ENCODE assay signal across 16 cellular contexts in genomic region chr12:116087962-116088361, GRCh38.
DNase-seq lines count a peak whose midpoint lies in the region; ATAC-seq, FAIRE-seq and TF ChIP-seq lines count a peak whose summit lies in the region.
"Had no signal": no experiment of that assay in that cellular context is flagged by ENCODE, and none has a peak within 500 bp of the region (broad histone marks: within the 10 kb centered on the region; RNA-seq: fewer than 3 reads in every experiment).

No MANE protein-coding gene starts in this region.

- peak overlapping the region; percentile 44 for H3K4me3 Mint-ChIP-seq in activated CD8-positive, alpha-beta memory T cell treated with anti-CD3 and anti-CD28 coated beads, Interleukin-2, amount 10 ng/mL, durations not matched to agents 7 days and 5 days
- H3K4me3 Mint-ChIP-seq in stimulated activated naive B cell treated with anti-CD40 and anti-IgM and Interleukin-4, amounts not matched to agents 10 μg/mL and 1 μg/mL and 100 μg/mL, for 72 hours: no peak overlapping the region
- H3K4me3 Mint-ChIP-seq: activated naive CD4-positive, alpha-beta T cell treated with anti-CD3 and anti-CD28 coated beads, Interleukin-2, amount 10 ng/mL, durations not matched to agents 7 days and 5 days had no signal

- no peak for TF ChIP-seq CTCF in GM12878 (IDR thresholded peaks at IDR 0.05 in 2 of 3, conservative IDR thresholded peaks at IDR 0.05 in 1 of 3; ENCODE audit: control insufficient read depth in 2 of 3, extremely low read depth in 1 of 3, insufficient read depth in 1 of 3, low read depth in 3 of 3, low read length in 3 of 3)

- no peaks in the 10 kb centered on the region for H3K9me3 Mint-ChIP-seq in activated CD8-positive, alpha-beta memory T cell treated with anti-CD3 and anti-CD28 coated beads, Interleukin-2, amount 10 ng/mL, durations not matched to agents 7 days and 5 days (ENCODE audit: low read depth)
- no peaks in the 10 kb centered on the region for H3K9me3 Mint-ChIP-seq in stimulated activated naive B cell treated with anti-CD40 and anti-IgM and Interleukin-4, amounts not matched to agents 10 μg/mL and 1 μg/mL and 100 μg/mL, for 72 hours

- SMC1A ChIA-PET in GM12878 (lab: Charles Lee; ENCODE audit: uncharacterized antibody, unreplicated experiment): no interaction called here

- no peaks in the 10 kb centered on the region for H4K20me1 ChIP-seq in GM12878 (ENCODE audit: control insufficient read depth, insufficient read depth)

- H3K4me2 ChIP-seq in GM12878 (ENCODE audit: control insufficient read depth, insufficient read depth): peak overlapping the region; percentile 72; the same call in 1 of the 2 replicates

- no peaks in the 10 kb centered on the region for H3K36me3 ChIP-seq in GM12878 (ENCODE audit: control insufficient read depth in 2 of 2, insufficient read depth in 2 of 2, low read length in 1 of 2)
- H3K36me3 ChIP-seq: pancreas had no signal

- no peak overlapping the region for H2AFZ ChIP-seq in GM12878 (ENCODE audit: control insufficient read depth, low read depth, low read length)

- peak; percentile 85 for ATAC-seq in activated CD8-positive, alpha-beta memory T cell treated with anti-CD3 and anti-CD28 coated beads, Interleukin-2, amount 10 ng/mL, durations not matched to agents 7 days and 5 days
- ATAC-seq in GM12878 (peak; percentile 89), HG03521 (IDR thresholded peaks at IDR 0.05; ENCODE audit: unreplicated experiment) (no peak), GM18867 (IDR thresholded peaks at IDR 0.05; ENCODE audit: unreplicated experiment) (no peak)
- peak; percentile 63 to 72 for ATAC-seq in stimulated activated naive B cell treated with anti-CD40 and anti-IgM and Interleukin-4, amounts not matched to agents 10 μg/mL and 1 μg/mL and 100 μg/mL, for 72 hours (replicated peaks)

- H3K36me3 Mint-ChIP-seq in activated CD8-positive, alpha-beta memory T cell treated with anti-CD3 and anti-CD28 coated beads, Interleukin-2, amount 10 ng/mL, durations not matched to agents 7 days and 5 days: peaks cover 24% of the 10 kb centered on the region
- peaks cover 17 to 35% of the 10 kb centered on the region in 2 donors for H3K36me3 Mint-ChIP-seq in stimulated activated naive B cell treated with anti-CD40 and anti-IgM and Interleukin-4, amounts not matched to agents 10 μg/mL and 1 μg/mL and 100 μg/mL, for 72 hours

- H3K9me3 ChIP-seq in GM12878 (replicated peaks; ENCODE audit: control insufficient read depth, insufficient read depth, low read length): no peaks in the 10 kb centered on the region
- H3K9me3 ChIP-seq: pancreas had no signal

- H3K27me3 Mint-ChIP-seq in activated CD8-positive, alpha-beta memory T cell treated with anti-CD3 and anti-CD28 coated beads, Interleukin-2, amount 10 ng/mL, durations not matched to agents 7 days and 5 days: no peaks in the 10 kb centered on the region
- no peaks in the 10 kb centered on the region for H3K27me3 Mint-ChIP-seq in stimulated activated naive B cell treated with anti-CD40 and anti-IgM and Interleukin-4, amounts not matched to agents 10 μg/mL and 1 μg/mL and 100 μg/mL, for 72 hours
- H3K27me3 Mint-ChIP-seq: activated naive CD4-positive, alpha-beta T cell treated with anti-CD3 and anti-CD28 coated beads, Interleukin-2, amount 10 ng/mL, durations not matched to agents 7 days and 5 days had no signal

- in situ Hi-C loops in GM12878 (cut with MboI): no loop called here

- TF ChIP-seq POLR2A in GM12878 (IDR thresholded peaks at IDR 0.05; ENCODE audit: low read depth, low read length): no peak

- POLR2A ChIA-PET in GM12878 (lab: Charles Lee): no interaction called here

- peaks cover 40% of the 10 kb centered on the region for H3K4me1 Mint-ChIP-seq in activated CD8-positive, alpha-beta memory T cell treated with anti-CD3 and anti-CD28 coated beads, Interleukin-2, amount 10 ng/mL, durations not matched to agents 7 days and 5 days
- peaks cover 31 to 43% of the 10 kb centered on the region in 2 donors for H3K4me1 Mint-ChIP-seq in stimulated activated naive B cell treated with anti-CD40 and anti-IgM and Interleukin-4, amounts not matched to agents 10 μg/mL and 1 μg/mL and 100 μg/mL, for 72 hours

- H3K4me1 ChIP-seq in GM12878 (ENCODE audit: control insufficient read depth, insufficient read depth, low read length): peaks cover 12% of the 10 kb centered on the region

- no peak overlapping the region for H3K4me3 ChIP-seq in GM12878
- H3K4me3 ChIP-seq: coronary artery, pancreas had no signal

- intact Hi-C loops in GM12878 (cut with micrococcal nuclease; ENCODE audit: unreplicated experiment): no loop called here

- no peak overlapping the region for H3K9ac ChIP-seq in GM12878 (ENCODE audit: control insufficient read depth, insufficient read depth, low read length)

- H3K79me2 ChIP-seq in GM12878 (ENCODE audit: control insufficient read depth, insufficient read depth, low read length): no peaks in the 10 kb centered on the region

- RAD21 ChIA-PET in GM12878 (lab: Charles Lee; ENCODE audit: unreplicated experiment): no interaction called here

- WGBS in GM12878 (ENCODE audit: insufficient coverage, insufficient replicate concordance, low lambda C conversion rate, missing lambda C conversion rate): 0% methylated on average over 1 of the region's 1 CpG

- no TSS peak for BruUV-seq in GM12878 (replicated peaks; lab: Mats Ljungman, UMichigan)

- peak overlapping the region; percentile 74 for H3K27ac Mint-ChIP-seq in activated CD8-positive, alpha-beta memory T cell treated with anti-CD3 and anti-CD28 coated beads, Interleukin-2, amount 10 ng/mL, durations not matched to agents 7 days and 5 days
- no peak overlapping the region for H3K27ac Mint-ChIP-seq in stimulated activated naive B cell treated with anti-CD40 and anti-IgM and Interleukin-4, amounts not matched to agents 10 μg/mL and 1 μg/mL and 100 μg/mL, for 72 hours
- H3K27ac Mint-ChIP-seq: activated naive CD4-positive, alpha-beta T cell treated with anti-CD3 and anti-CD28 coated beads, Interleukin-2, amount 10 ng/mL, durations not matched to agents 7 days and 5 days had no signal

- CTCF ChIA-PET in activated CD8-positive, alpha-beta memory T cell treated with anti-CD3 and anti-CD28 coated beads, Interleukin-2, amount 10 ng/mL, durations not matched to agents 7 days and 5 days (lab: Charles Lee): interaction anchor here (1.1 kb wide), 1 partner anchor 44 kb away, joined by 3 read pairs; no protein-coding TSS in a partner anchor
- CTCF ChIA-PET in GM12878 (lab: Yijun Ruan, JAX): no interaction called here

- no peak for TF ChIP-seq RAD21 in GM12878 (IDR thresholded peaks at IDR 0.05; ENCODE audit: insufficient read depth, low read depth, low read length)

- no peaks in the 10 kb centered on the region for H3K27me3 ChIP-seq in GM12878 (replicated peaks in 1 of 2; ENCODE audit: control insufficient read depth in 2 of 2, insufficient read depth in 2 of 2, low read length in 1 of 2)
- H3K27me3 ChIP-seq: pancreas had no signal

- H3K27ac ChIP-seq in GM12878 (ENCODE audit: control insufficient read depth, insufficient read depth): no peak overlapping the region
- H3K27ac ChIP-seq: coronary artery, pancreas had no signal

- no peak for FAIRE-seq in GM12878 (lab: Jason Lieb, UNC)
- FAIRE-seq: pancreas had no signal

- peak; percentile 58 for DNase-seq in activated CD8-positive, alpha-beta memory T cell treated with anti-CD3 and anti-CD28 coated beads, Interleukin-2, amount 10 ng/mL, durations not matched to agents 7 days and 5 days
- no peak for DNase-seq in activated CD8-positive, alpha-beta memory T cell treated with anti-CD3 and anti-CD28 coated beads, Interleukin-2, amount 50 U/mL, for 48 hours
- peak; percentile 57 for DNase-seq in KG1 (lab: John Stamatoyannopoulos, UW)
- no peak for DNase-seq in GM12878 (ENCODE audit: low read depth, low spot score)
- DNase-seq in stimulated activated naive B cell treated with anti-CD40 and anti-IgM and Interleukin-4, amounts not matched to agents 10 μg/mL and 1 μg/mL and 100 μg/mL, for 72 hours: no peak
- DNase-seq in AG20443 (ENCODE audit: low spot score): no peak
- DNase-seq: ACHN; activated naive CD4-positive, alpha-beta T cell treated with anti-CD3 and anti-CD28 coated beads, Interleukin-2, amount 10 ng/mL, durations not matched to agents 7 days and 5 days; NCI-H510A; pancreas; SHP77; stimulated activated CD4-positive, alpha-beta T cell treated with anti-CD3 and anti-CD28 coated beads, Interleukin-4, amount 100 ng/mL, for 24 hours; substantia nigra had no signal

- no peak for TF ChIP-seq EP300 in GM12878 (IDR thresholded peaks at IDR 0.05; ENCODE audit: borderline replicate concordance in 1 of 2, control insufficient read depth in 1 of 2, low read depth in 2 of 2, low read length in 2 of 2)

TF ChIP-seq in GM12878, 131 proteins besides CTCF, POLR2A, EP300 and RAD21 (continues in another document):
- TF ChIP-seq MEF2A (IDR thresholded peaks at IDR 0.05; ENCODE audit: insufficient read depth, low read depth, low read length) (0 out of 2 replicates have a peak, but pooled peaks have one; percentile 21), EED (IDR thresholded peaks at IDR 0.05; ENCODE audit: low read depth) (0 out of 2 replicates have a peak, but pooled peaks have one; percentile 17), EGR1 (IDR thresholded peaks at IDR 0.05; ENCODE audit: borderline replicate concordance in 1 of 2, low read depth in 2 of 2, low read length in 2 of 2) (no peak), ZNF274 (IDR thresholded peaks at IDR 0.05; ENCODE audit: insufficient read depth, insufficient read length) (no peak), NRF1 (conservative IDR thresholded peaks at IDR 0.05; ENCODE audit: low read depth, low read length) (no peak), SPI1 (IDR thresholded peaks at IDR 0.05; ENCODE audit: borderline replicate concordance, insufficient read depth, low read depth, low read length) (0 out of 2 replicates have a peak, but pooled peaks have one; percentile 9), BCLAF1 (IDR thresholded peaks at IDR 0.05) (no peak)

Comparison
In these comparisons a context has a peak if more than half of its experiments do, and no peak if none do; other contexts are left out.
1. DNase-seq: peak in activated CD8-positive, alpha-beta memory T cell treated with anti-CD3 and anti-CD28 coated beads, Interleukin-2, amount 10 ng/mL, durations not matched to agents 7 days and 5 days (single experiment) and KG1 (single experiment); none in activated CD8-positive, alpha-beta memory T cell treated with anti-CD3 and anti-CD28 coated beads, Interleukin-2, amount 50 U/mL, for 48 hours (single experiment), GM12878 (single experiment), stimulated activated naive B cell treated with anti-CD40 and anti-IgM and Interleukin-4, amounts not matched to agents 10 μg/mL and 1 μg/mL and 100 μg/mL, for 72 hours (single experiment) and AG20443 (single experiment).
2. ATAC-seq: peak in activated CD8-positive, alpha-beta memory T cell treated with anti-CD3 and anti-CD28 coated beads, Interleukin-2, amount 10 ng/mL, durations not matched to agents 7 days and 5 days (single experiment), GM12878 (single experiment) and stimulated activated naive B cell treated with anti-CD40 and anti-IgM and Interleukin-4, amounts not matched to agents 10 μg/mL and 1 μg/mL and 100 μg/mL, for 72 hours (2 of 2); none in HG03521 (single experiment) and GM18867 (single experiment).